In the genomic region with DNA sequence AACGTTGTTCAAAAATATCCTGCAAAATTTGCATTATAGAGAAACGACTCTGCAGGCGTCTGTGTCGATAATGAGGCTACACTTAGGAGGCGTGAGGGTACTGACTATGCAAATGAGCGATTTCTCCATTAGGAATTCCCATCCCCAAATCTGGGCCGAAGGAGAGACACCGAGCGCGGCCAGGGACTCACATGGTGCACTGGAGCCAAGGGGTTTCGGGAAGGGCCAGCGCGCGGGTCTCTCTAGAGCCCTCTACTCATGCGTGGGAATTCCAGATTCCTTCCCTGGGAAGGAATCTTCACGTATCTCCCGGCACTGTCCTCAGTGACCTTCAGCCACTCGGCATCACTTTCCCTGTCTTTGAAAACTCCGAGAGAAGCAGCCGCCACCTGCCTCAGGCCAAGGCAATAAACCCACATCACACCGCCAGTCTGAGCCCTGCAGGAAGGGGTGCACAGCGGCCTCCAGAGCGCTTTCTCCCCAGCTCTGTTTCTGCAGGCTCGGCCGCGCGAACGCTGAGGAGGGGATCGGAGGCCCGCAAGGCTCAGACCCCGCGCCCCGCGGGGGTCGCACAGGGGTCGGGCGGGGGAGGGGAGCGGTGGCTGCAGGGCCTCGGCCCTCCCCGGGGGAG, we compare ENCODE assay signal across 8 cellular contexts. TPM values are rescaled to one million over a fixed set of nuclear protein-coding genes. Genes with fewer than 3 reads are reported as not detected.
DNase-seq lines count a peak whose midpoint lies in the region; ATAC-seq and TF ChIP-seq lines count a peak whose summit lies in the region.

No MANE protein-coding gene starts in this region.

- peak; percentile 0 for TF ChIP-seq CTCF in activated CD8-positive, alpha-beta T cell treated with anti-CD3 and anti-CD28 coated beads for 36 hours (IDR thresholded peaks at IDR 0.05)
- TF ChIP-seq CTCF in neural progenitor cell (IDR thresholded peaks at IDR 0.05): no peak

- H3K9me3 ChIP-seq in BLaER1 (no peaks in the 10 kb centered on the region), neural progenitor cell (ENCODE audit: low read depth) (no peaks in the 10 kb centered on the region), aorta (ENCODE audit: control insufficient read depth, low read length) (no peaks in the 10 kb centered on the region)

- H3K4me3 ChIP-seq in BLaER1 (peak overlapping the region; percentile 98), neural progenitor cell (peak overlapping the region; percentile 85), aorta (ENCODE audit: low read length in 2 of 2) (peak overlapping the region; percentile 60 to 97)

- peaks cover 17% of the 10 kb centered on the region for H3K4me1 Mint-ChIP-seq in activated CD8-positive, alpha-beta T cell treated with anti-CD3 and anti-CD28 coated beads for 36 hours (ENCODE audit: low read depth)
- H3K4me1 Mint-ChIP-seq in neural progenitor cell: peaks cover 13% of the 10 kb centered on the region

- H3K27ac ChIP-seq in BLaER1: peak overlapping the region; percentile 26; the same call in 1 of the 2 replicates
- peak overlapping the region; percentile 98 for H3K27ac ChIP-seq in neural progenitor cell
- H3K27ac ChIP-seq in aorta (ENCODE audit: low read depth in 1 of 2, low read length in 2 of 2): peak overlapping the region in 1 of 2 donors; percentile 9

- CTCF ChIA-PET in activated CD8-positive, alpha-beta T cell treated with anti-CD3 and anti-CD28 coated beads for 36 hours (lab: Charles Lee): interaction anchor here (1.0 to 1.6 kb wide), 6 partner anchors 17 to 227 kb away, joined by 3 to 4 read pairs (median 3); no protein-coding TSS in a partner anchor

- H3K9me3 Mint-ChIP-seq in activated CD8-positive, alpha-beta T cell treated with anti-CD3 and anti-CD28 coated beads for 36 hours: no peaks in the 10 kb centered on the region
- no peaks in the 10 kb centered on the region for H3K9me3 Mint-ChIP-seq in neural progenitor cell

- peaks cover 18% of the 10 kb centered on the region; the same call in 1 of the 2 replicates for H3K27me3 ChIP-seq in BLaER1
- H3K27me3 ChIP-seq in neural progenitor cell: no peaks in the 10 kb centered on the region
- no peaks in the 10 kb centered on the region for H3K27me3 ChIP-seq in aorta (ENCODE audit: control insufficient read depth in 1 of 2, insufficient read depth in 2 of 2, low read length in 1 of 2)

- intact Hi-C loops in activated CD8-positive, alpha-beta T cell treated with anti-CD3 and anti-CD28 coated beads for 36 hours (cut with micrococcal nuclease): loop anchor here (5.0 kb wide), 2 partner anchors 48 to 147 kb away; no protein-coding TSS in a partner anchor
- intact Hi-C loops in aorta (cut with DNase I): loop anchor here (2.0 to 10.0 kb wide), 6 partner anchors 45 to 227 kb away; partner anchors contain the start of genes PLIN2 (in 1 of the 2) and RPS6 (in 1 of the 2)

- peaks cover 30% of the 10 kb centered on the region for H3F3A ChIP-seq in neural progenitor cell (ENCODE audit: low read depth)

- peak overlapping the region; percentile 57 for H3K9ac ChIP-seq in BLaER1
- peak overlapping the region; percentile 88 for H3K9ac ChIP-seq in neural progenitor cell

- H3K4me2 ChIP-seq in BLaER1: peak overlapping the region; percentile 84
- H3K4me2 ChIP-seq in neural progenitor cell: peak overlapping the region; percentile 97

- ATAC-seq in GM18909 (IDR thresholded peaks at IDR 0.05; ENCODE audit: poor library complexity, unreplicated experiment) (peak; percentile 64), HG03108 (IDR thresholded peaks at IDR 0.05; ENCODE audit: unreplicated experiment) (peak; percentile 38), aorta (ENCODE audit: low FRiP score) (peak; percentile 58)
- ATAC-seq in activated CD8-positive, alpha-beta T cell treated with anti-CD3 and anti-CD28 coated beads for 36 hours: peak; percentile 67

- H3K27me3 Mint-ChIP-seq in activated CD8-positive, alpha-beta T cell treated with anti-CD3 and anti-CD28 coated beads for 36 hours: no peaks in the 10 kb centered on the region
- H3K27me3 Mint-ChIP-seq in neural progenitor cell (ENCODE audit: insufficient read depth, low read depth): peaks cover 2% of the 10 kb centered on the region

- no peak overlapping the region for H3K4me3 Mint-ChIP-seq in activated CD8-positive, alpha-beta T cell treated with anti-CD3 and anti-CD28 coated beads for 36 hours
- H3K4me3 Mint-ChIP-seq in neural progenitor cell: peak overlapping the region; percentile 97

- WGBS in aorta, 2 donors: 0 to 1% methylated on average over 25 to 40 of the region's 40 CpGs

- H3K36me3 ChIP-seq in BLaER1 (no peaks in the 10 kb centered on the region), neural progenitor cell (no peaks in the 10 kb centered on the region), aorta (ENCODE audit: control insufficient read depth in 1 of 2, insufficient read depth in 2 of 2, low read length in 1 of 2) (no peaks in the 10 kb centered on the region)

- peaks cover 40% of the 10 kb centered on the region for H3K79me2 ChIP-seq in neural progenitor cell (ENCODE audit: low read depth)

- peak; percentile 50 for DNase-seq in NCI-H2227 treated with DMSO at 0.1 percent for 48 hours (lab: John Stamatoyannopoulos, UW)
- peak; percentile 76 for DNase-seq in activated CD8-positive, alpha-beta T cell treated with anti-CD3 and anti-CD28 coated beads for 36 hours
- DNase-seq in fibroblast of peridontal ligament (ENCODE audit: extremely low read depth): peak; percentile 31
- DNase-seq in neural progenitor cell (ENCODE audit: low spot score): peak; percentile 96
- DNase-seq in aorta: peak in 1 of 2 donors; percentile 80

- H3K36me3 Mint-ChIP-seq in activated CD8-positive, alpha-beta T cell treated with anti-CD3 and anti-CD28 coated beads for 36 hours (ENCODE audit: low read depth): peaks cover 2% of the 10 kb centered on the region
- no peaks in the 10 kb centered on the region for H3K36me3 Mint-ChIP-seq in neural progenitor cell

- H3K4me1 ChIP-seq in BLaER1: peaks cover 38% of the 10 kb centered on the region
- H3K4me1 ChIP-seq in neural progenitor cell: peaks cover 17% of the 10 kb centered on the region
- H3K4me1 ChIP-seq in aorta (ENCODE audit: control insufficient read depth in 1 of 2, insufficient read depth in 2 of 2, low read length in 2 of 2): peaks cover 0 to 1% of the 10 kb centered on the region in 2 donors

- peaks cover 41% of the 10 kb centered on the region for H4K20me1 ChIP-seq in BLaER1
- H4K20me1 ChIP-seq in neural progenitor cell (ENCODE audit: low read depth): peaks cover 27% of the 10 kb centered on the region

- POLR2A ChIA-PET in activated CD8-positive, alpha-beta T cell treated with anti-CD3 and anti-CD28 coated beads for 36 hours (lab: Charles Lee): interaction anchor here (0.9 to 2.3 kb wide), 8 partner anchors 9 to 226 kb away, joined by 3 to 8 read pairs (median 4); partner anchors contain the start of gene RPS6

- peak overlapping the region; percentile 68 for H3K27ac Mint-ChIP-seq in activated CD8-positive, alpha-beta T cell treated with anti-CD3 and anti-CD28 coated beads for 36 hours
- peak overlapping the region; percentile 98 for H3K27ac Mint-ChIP-seq in neural progenitor cell

- H2AFZ ChIP-seq in neural progenitor cell (replicated peaks): peak overlapping the region; percentile 75

RNA-seq across cellular contexts. Expression of gene DENND4C, which starts 0.7 kb away (rescaled TPM):
- total RNA-seq in activated CD8-positive, alpha-beta T cell treated with anti-CD3 and anti-CD28 coated beads for 36 hours: 10 to 100 TPM; 17.4 to 18.5 TPM
- total RNA-seq in neural progenitor cell (ENCODE audit: low replicate concordance) (40.7 and 73.4 TPM in 2 replicates), aorta (10 to 100 TPM; 48.7 to 68.0 TPM)
- 10 to 100 TPM; 19.9 to 21.9 TPM for polyA plus RNA-seq in aorta
